Comparison of ENCODE assay signal across 11 cellular contexts in genomic region chr6:7561153-7561964, GRCh38.
DNase-seq lines count a peak whose midpoint lies in the region; ATAC-seq and TF ChIP-seq lines count a peak whose summit lies in the region.
"Had no signal": no experiment of that assay in that cellular context is flagged by ENCODE, and none has a peak within 500 bp of the region (broad histone marks: within the 10 kb centered on the region; RNA-seq: fewer than 3 reads in every experiment).

No MANE protein-coding gene starts in this region.

- no peak overlapping the region for H3K4me3 Mint-ChIP-seq in stimulated activated effector memory CD8-positive, alpha-beta T cell treated with anti-CD3 and anti-CD28 coated beads, Interleukin-12 subunit alpha, Interleukin-12 subunit beta, amount 100 ng/mL, for 72 hours
- H3K4me3 Mint-ChIP-seq: activated T-helper 1 cell treated with anti-CD3 and anti-CD28 coated beads, Interleukin-12 subunit alpha, Interleukin-12 subunit beta, Interleukin-2, Interleukin-4 antibody, amounts not matched to agents 30 ng/mL and 10 ng/mL and 1 ng/mL, durations not matched to agents 14 hours and 24 hours and 36 hours had no signal

- TF ChIP-seq CTCF in C4-2B (conservative IDR thresholded peaks at IDR 0.05), result no peak
- TF ChIP-seq CTCF in GM10266 (IDR thresholded peaks at IDR 0.05; ENCODE audit: control insufficient read depth, insufficient read depth, low read depth, missing control alignments), result no peak

- ATAC-seq in stimulated activated effector memory CD8-positive, alpha-beta T cell treated with anti-CD3 and anti-CD28 coated beads, Interleukin-12 subunit alpha, Interleukin-12 subunit beta, amount 100 ng/mL, for 72 hours, result no peak
- no peak for ATAC-seq in HG02970 (IDR thresholded peaks at IDR 0.05; ENCODE audit: low FRiP score, unreplicated experiment)
- ATAC-seq: psoas muscle had no signal

- H3K27ac ChIP-seq in C4-2B, result peak overlapping the region; percentile 77
- H3K27ac ChIP-seq: psoas muscle had no signal

- DNase-seq in NCI-H2029 treated with DMSO at 0.1 percent for 48 hours (lab: John Stamatoyannopoulos, UW) (peak; percentile 99), T47D (ENCODE audit: low read depth in 1 of 2, low spot score in 1 of 2) (peak; percentile 40 to 93), left kidney (ENCODE audit: low read depth, low spot score) (peak; percentile 65), GM10266 (ENCODE audit: extremely low spot score) (no peak)
- no peak for DNase-seq in stimulated activated effector memory CD8-positive, alpha-beta T cell treated with anti-CD3 and anti-CD28 coated beads, Interleukin-12 subunit alpha, Interleukin-12 subunit beta, amount 100 ng/mL, for 72 hours (ENCODE audit: low spot score in 2 of 2)
- DNase-seq in stimulated activated CD4-positive, alpha-beta T cell treated with anti-CD3 and anti-CD28 coated beads, Interleukin-15, amount 100 ng/mL, for 24 hours, result no peak
- DNase-seq: NCI-H226, psoas muscle had no signal

- H3K4me1 Mint-ChIP-seq in stimulated activated effector memory CD8-positive, alpha-beta T cell treated with anti-CD3 and anti-CD28 coated beads, Interleukin-12 subunit alpha, Interleukin-12 subunit beta, amount 100 ng/mL, for 72 hours, result no peaks in the 10 kb centered on the region

- H3K27ac Mint-ChIP-seq in stimulated activated effector memory CD8-positive, alpha-beta T cell treated with anti-CD3 and anti-CD28 coated beads, Interleukin-12 subunit alpha, Interleukin-12 subunit beta, amount 100 ng/mL, for 72 hours, result no peak overlapping the region
- H3K27ac Mint-ChIP-seq: activated T-helper 1 cell treated with anti-CD3 and anti-CD28 coated beads, Interleukin-12 subunit alpha, Interleukin-12 subunit beta, Interleukin-2, Interleukin-4 antibody, amounts not matched to agents 30 ng/mL and 10 ng/mL and 1 ng/mL, durations not matched to agents 14 hours and 24 hours and 36 hours had no signal

- no peaks in the 10 kb centered on the region for H3K9me3 Mint-ChIP-seq in stimulated activated effector memory CD8-positive, alpha-beta T cell treated with anti-CD3 and anti-CD28 coated beads, Interleukin-12 subunit alpha, Interleukin-12 subunit beta, amount 100 ng/mL, for 72 hours
- H3K9me3 Mint-ChIP-seq: activated T-helper 1 cell treated with anti-CD3 and anti-CD28 coated beads, Interleukin-12 subunit alpha, Interleukin-12 subunit beta, Interleukin-2, Interleukin-4 antibody, amounts not matched to agents 30 ng/mL and 10 ng/mL and 1 ng/mL, durations not matched to agents 14 hours and 24 hours and 36 hours had no signal

- in situ Hi-C loops in T47D (cut with HindIII; ENCODE audit: low pct_unique_long_range_greater_than_20kb, low sequenced_read_pairs), result no loop called here

- H3K36me3 Mint-ChIP-seq in stimulated activated effector memory CD8-positive, alpha-beta T cell treated with anti-CD3 and anti-CD28 coated beads, Interleukin-12 subunit alpha, Interleukin-12 subunit beta, amount 100 ng/mL, for 72 hours, result no peaks in the 10 kb centered on the region

Comparison
In these comparisons a context has a peak if more than half of its experiments do, and no peak if none do; other contexts are left out.
1. DNase-seq: peak in NCI-H2029 treated with DMSO at 0.1 percent for 48 hours (single experiment), T47D (2 of 2) and left kidney (single experiment); none in GM10266 (single experiment), stimulated activated effector memory CD8-positive, alpha-beta T cell treated with anti-CD3 and anti-CD28 coated beads, Interleukin-12 subunit alpha, Interleukin-12 subunit beta, amount 100 ng/mL, for 72 hours (0 of 2) and stimulated activated CD4-positive, alpha-beta T cell treated with anti-CD3 and anti-CD28 coated beads, Interleukin-15, amount 100 ng/mL, for 24 hours (single experiment).